17 cellular contexts compared by ENCODE assay signal in genomic region chr5:139744471-139745120, GRCh38. TPM values are rescaled to one million over a fixed set of nuclear protein-coding genes. Genes with fewer than 3 reads are reported as not detected.
DNase-seq lines count a peak whose midpoint lies in the region; ATAC-seq and TF ChIP-seq lines count a peak whose summit lies in the region.
"Had no signal": no experiment of that assay in that cellular context is flagged by ENCODE, and none has a peak within 500 bp of the region (broad histone marks: within the 10 kb centered on the region; RNA-seq: fewer than 3 reads in every experiment).

No MANE protein-coding gene starts in this region.

- no peak overlapping the region for H3K27ac Mint-ChIP-seq in CD8-positive, alpha-beta T cell
- peak overlapping the region; percentile 99 for H3K27ac Mint-ChIP-seq in osteocyte (ENCODE audit: unreplicated experiment)
- H3K27ac Mint-ChIP-seq: activated CD4-positive, alpha-beta T cell treated with anti-CD3 and anti-CD28 coated beads for 36 hours; activated naive CD4-positive, alpha-beta T cell treated with anti-CD3 and anti-CD28 coated beads, Interleukin-2, amount 10 ng/mL, durations not matched to agents 7 days and 5 days; CD4-positive, CD25-positive, alpha-beta regulatory T cell had no signal

- CTCF ChIA-PET in CD8-positive, alpha-beta T cell (lab: Charles Lee), result interaction anchor here (1.0 to 8.1 kb wide), 4 partner anchors 22 to 43 kb away, joined by 3 to 37 read pairs (median 4); no protein-coding TSS in a partner anchor

- no peaks in the 10 kb centered on the region for H3K36me3 Mint-ChIP-seq in CD8-positive, alpha-beta T cell
- no peaks in the 10 kb centered on the region for H3K36me3 Mint-ChIP-seq in osteocyte (ENCODE audit: unreplicated experiment)
- H3K36me3 Mint-ChIP-seq: activated naive CD4-positive, alpha-beta T cell treated with anti-CD3 and anti-CD28 coated beads, Interleukin-2, amount 10 ng/mL, durations not matched to agents 7 days and 5 days; CD4-positive, CD25-positive, alpha-beta regulatory T cell had no signal

- peaks cover 20% of the 10 kb centered on the region for H3K4me1 ChIP-seq in CD8-positive, alpha-beta T cell (ENCODE audit: insufficient read depth, low read length)

- intact Hi-C loops in CD8-positive, alpha-beta T cell (cut with DNase I, micrococcal nuclease), result loop anchor here (5.0 kb wide), 1 partner anchor 107 kb away; no protein-coding TSS in a partner anchor

- no peak overlapping the region for H3K27ac ChIP-seq in CD8-positive, alpha-beta T cell (ENCODE audit: low read depth, low read length)
- H3K27ac ChIP-seq: left ventricle myocardium inferior, psoas muscle had no signal

- H3K4me3 Mint-ChIP-seq in CD8-positive, alpha-beta T cell, result peak overlapping the region; percentile 17
- no peak overlapping the region for H3K4me3 Mint-ChIP-seq in osteocyte (ENCODE audit: unreplicated experiment)
- H3K4me3 Mint-ChIP-seq: activated CD4-positive, alpha-beta T cell treated with anti-CD3 and anti-CD28 coated beads for 36 hours; activated naive CD4-positive, alpha-beta T cell treated with anti-CD3 and anti-CD28 coated beads, Interleukin-2, amount 10 ng/mL, durations not matched to agents 7 days and 5 days had no signal

- H3K27me3 Mint-ChIP-seq in CD8-positive, alpha-beta T cell (ENCODE audit: low read depth), result peaks cover 3% of the 10 kb centered on the region
- H3K27me3 Mint-ChIP-seq in osteocyte (ENCODE audit: unreplicated experiment), result no peaks in the 10 kb centered on the region

- no peaks in the 10 kb centered on the region for H3K36me3 ChIP-seq in CD8-positive, alpha-beta T cell (ENCODE audit: insufficient read depth, low read length)
- H3K36me3 ChIP-seq: left ventricle myocardium inferior had no signal

- peaks cover 19% of the 10 kb centered on the region for H3K4me1 Mint-ChIP-seq in CD8-positive, alpha-beta T cell (ENCODE audit: low read depth)
- H3K4me1 Mint-ChIP-seq in osteocyte (ENCODE audit: unreplicated experiment), result peaks cover 92% of the 10 kb centered on the region

- TF ChIP-seq CTCF in CD8-positive, alpha-beta T cell (IDR thresholded peaks at IDR 0.05), result no peak
- no peak for TF ChIP-seq CTCF in osteocyte (IDR thresholded peaks at IDR 0.05)

- DNase-seq in CD8-positive, alpha-beta T cell, result no peak
- DNase-seq in NCI-H524 treated with DMSO at 0.1 percent for 48 hours (lab: John Stamatoyannopoulos, UW) (peak; percentile 89), cerebellar cortex (ENCODE audit: low spot score) (peak; percentile 93), osteocyte (ENCODE audit: extremely low spot score, unreplicated experiment) (no peak), T-helper 9 cell (no peak), GM19238 (ENCODE audit: insufficient read length, low spot score) (no peak)
- DNase-seq in activated naive CD4-positive, alpha-beta T cell (lab: John Stamatoyannopoulos, UW), result no peak
- DNase-seq: activated naive CD4-positive, alpha-beta T cell treated with anti-CD3 and anti-CD28 coated beads, Interleukin-2, amount 10 ng/mL, durations not matched to agents 7 days and 5 days; CD4-positive, CD25-positive, alpha-beta regulatory T cell; effector CD4-positive, alpha-beta T cell; Kasumi-1; NCI-H2227 treated with DMSO at 0.1 percent for 48 hours had no signal

- no peaks in the 10 kb centered on the region for H3K9me3 Mint-ChIP-seq in CD8-positive, alpha-beta T cell
- H3K9me3 Mint-ChIP-seq in osteocyte (ENCODE audit: unreplicated experiment), result no peaks in the 10 kb centered on the region
- H3K9me3 Mint-ChIP-seq: activated naive CD4-positive, alpha-beta T cell treated with anti-CD3 and anti-CD28 coated beads, Interleukin-2, amount 10 ng/mL, durations not matched to agents 7 days and 5 days; CD4-positive, CD25-positive, alpha-beta regulatory T cell had no signal

- ATAC-seq in CD8-positive, alpha-beta T cell, result no peak
- ATAC-seq in HG03439 (IDR thresholded peaks at IDR 0.05; ENCODE audit: unreplicated experiment), result no peak

- H3K9me3 ChIP-seq in CD8-positive, alpha-beta T cell (ENCODE audit: low read length), result no peaks in the 10 kb centered on the region
- H3K9me3 ChIP-seq: left ventricle myocardium inferior, psoas muscle had no signal

- no peaks in the 10 kb centered on the region for H3K27me3 ChIP-seq in CD8-positive, alpha-beta T cell (ENCODE audit: insufficient read depth, low read length)

- POLR2A ChIA-PET in CD8-positive, alpha-beta T cell (lab: Charles Lee), result interaction anchor here (1.4 kb wide), 1 partner anchor 183 kb away, joined by 3 read pairs; the partner anchor contains the start of gene UBE2D2

- H3K4me3 ChIP-seq in CD8-positive, alpha-beta T cell (ENCODE audit: low read depth, low read length), result no peak overlapping the region
- H3K4me3 ChIP-seq: left ventricle myocardium inferior had no signal

RNA-seq across cellular contexts. Expression of gene PSD2, which starts 51.0 kb away (rescaled TPM):
- total RNA-seq in CD8-positive, alpha-beta T cell, result under 1 TPM; 0.17 to 0.30 TPM
- total RNA-seq in osteocyte, result 0.57 and 0.62 TPM in 2 replicates
- total RNA-seq: activated CD4-positive, alpha-beta T cell treated with anti-CD3 and anti-CD28 coated beads for 36 hours; CD4-positive, CD25-positive, alpha-beta regulatory T cell; glomerular endothelial cell; left ventricle myocardium inferior had no signal

Comparison
In these comparisons a context has a peak if more than half of its experiments do, and no peak if none do; other contexts are left out.
1. DNase-seq: peak in NCI-H524 treated with DMSO at 0.1 percent for 48 hours (single experiment) and cerebellar cortex (single experiment); none in CD8-positive, alpha-beta T cell (0 of 7), osteocyte (single experiment), activated naive CD4-positive, alpha-beta T cell (0 of 4), T-helper 9 cell (single experiment) and GM19238 (single experiment).